Comparison of ENCODE assay signal across 1 cellular context in the genomic region with DNA sequence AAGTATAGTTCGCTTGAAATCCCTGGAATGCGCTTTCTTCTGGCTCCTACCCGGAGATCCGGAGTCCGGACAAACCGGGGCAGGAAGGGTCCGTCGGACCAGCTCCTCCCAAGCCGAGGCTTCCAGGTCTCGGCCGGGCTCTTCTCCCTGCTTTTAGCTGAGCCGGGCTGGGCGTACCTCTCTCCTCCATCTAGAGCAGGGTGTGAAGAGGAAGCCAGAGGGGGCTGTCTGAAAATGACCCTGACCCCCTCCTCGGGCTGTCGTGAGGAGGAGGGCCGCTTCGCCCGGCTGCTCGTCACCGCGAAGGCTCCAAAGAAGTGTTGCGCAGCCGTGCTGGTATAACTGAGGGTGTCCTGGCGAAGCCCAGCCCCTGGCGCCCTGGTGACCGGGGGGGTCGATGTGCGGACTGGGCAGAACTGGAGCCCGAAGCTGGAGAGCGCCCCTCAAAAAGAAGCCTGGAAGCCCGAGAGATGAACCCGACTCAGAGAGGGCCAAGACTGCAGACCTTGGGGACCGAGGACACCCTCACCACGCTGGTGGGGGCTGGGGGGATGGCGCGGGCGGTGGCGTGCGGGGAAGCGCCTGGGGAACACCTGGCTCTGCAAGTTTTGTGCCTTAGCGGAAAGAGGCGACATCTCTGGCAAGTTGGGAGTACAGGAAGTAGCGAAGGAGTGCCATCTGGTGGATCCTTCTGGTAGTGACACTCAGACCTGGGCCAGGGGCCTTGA.
TF ChIP-seq lines count a peak whose summit lies in the region.

No MANE protein-coding gene starts in this region.

TF ChIP-seq in HepG2, 621 proteins besides CTCF, POLR2A, EP300 and RAD21 (continued from another document and continues in another):
- no peak for TF ChIP-seq ATM (IDR thresholded peaks at IDR 0.05; ENCODE audit: borderline replicate concordance)
- no peak for TF ChIP-seq ZNF24 (IDR thresholded peaks at IDR 0.05)
- TF ChIP-seq PAF1 (CRISPR knock-in tag; IDR thresholded peaks at IDR 0.05): no peak
- TF ChIP-seq SOX5 (CRISPR knock-in tag; IDR thresholded peaks at IDR 0.05; ENCODE audit: borderline replicate concordance): 0 out of 2 replicates have a peak, but pooled peaks have one; percentile 15
- no peak; the same call in 1 of the 2 replicates for TF ChIP-seq ZNF546 (CRISPR knock-in tag; conservative IDR thresholded peaks at IDR 0.05)
- TF ChIP-seq, protein P1, sequence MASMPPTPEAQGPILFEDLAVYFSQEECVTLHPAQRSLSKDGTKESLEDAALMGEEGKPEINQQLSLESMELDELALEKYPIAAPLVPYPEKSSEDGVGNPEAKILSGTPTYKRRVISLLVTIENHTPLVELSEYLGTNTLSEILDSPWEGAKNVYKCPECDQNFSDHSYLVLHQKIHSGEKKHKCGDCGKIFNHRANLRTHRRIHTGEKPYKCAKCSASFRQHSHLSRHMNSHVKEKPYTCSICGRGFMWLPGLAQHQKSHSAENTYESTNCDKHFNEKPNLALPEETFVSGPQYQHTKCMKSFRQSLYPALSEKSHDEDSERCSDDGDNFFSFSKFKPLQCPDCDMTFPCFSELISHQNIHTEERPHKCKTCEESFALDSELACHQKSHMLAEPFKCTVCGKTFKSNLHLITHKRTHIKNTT (CRISPR knock-in tag; IDR thresholded peaks at IDR 0.05): no peak
- no peak for TF ChIP-seq ZNF326 (CRISPR knock-in tag; IDR thresholded peaks at IDR 0.05; ENCODE audit: borderline replicate concordance)
- TF ChIP-seq WIZ (CRISPR knock-in tag; IDR thresholded peaks at IDR 0.05): no peak
- TF ChIP-seq ZNF629 (CRISPR knock-in tag; conservative IDR thresholded peaks at IDR 0.05): no peak
- TF ChIP-seq, protein P2, sequence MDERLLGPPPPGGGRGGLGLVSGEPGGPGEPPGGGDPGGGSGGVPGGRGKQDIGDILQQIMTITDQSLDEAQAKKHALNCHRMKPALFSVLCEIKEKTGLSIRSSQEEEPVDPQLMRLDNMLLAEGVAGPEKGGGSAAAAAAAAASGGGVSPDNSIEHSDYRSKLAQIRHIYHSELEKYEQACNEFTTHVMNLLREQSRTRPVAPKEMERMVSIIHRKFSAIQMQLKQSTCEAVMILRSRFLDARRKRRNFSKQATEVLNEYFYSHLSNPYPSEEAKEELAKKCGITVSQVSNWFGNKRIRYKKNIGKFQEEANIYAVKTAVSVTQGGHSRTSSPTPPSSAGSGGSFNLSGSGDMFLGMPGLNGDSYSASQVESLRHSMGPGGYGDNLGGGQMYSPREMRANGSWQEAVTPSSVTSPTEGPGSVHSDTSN (CRISPR knock-in tag; IDR thresholded peaks at IDR 0.05): no peak
- TF ChIP-seq, protein P3, sequence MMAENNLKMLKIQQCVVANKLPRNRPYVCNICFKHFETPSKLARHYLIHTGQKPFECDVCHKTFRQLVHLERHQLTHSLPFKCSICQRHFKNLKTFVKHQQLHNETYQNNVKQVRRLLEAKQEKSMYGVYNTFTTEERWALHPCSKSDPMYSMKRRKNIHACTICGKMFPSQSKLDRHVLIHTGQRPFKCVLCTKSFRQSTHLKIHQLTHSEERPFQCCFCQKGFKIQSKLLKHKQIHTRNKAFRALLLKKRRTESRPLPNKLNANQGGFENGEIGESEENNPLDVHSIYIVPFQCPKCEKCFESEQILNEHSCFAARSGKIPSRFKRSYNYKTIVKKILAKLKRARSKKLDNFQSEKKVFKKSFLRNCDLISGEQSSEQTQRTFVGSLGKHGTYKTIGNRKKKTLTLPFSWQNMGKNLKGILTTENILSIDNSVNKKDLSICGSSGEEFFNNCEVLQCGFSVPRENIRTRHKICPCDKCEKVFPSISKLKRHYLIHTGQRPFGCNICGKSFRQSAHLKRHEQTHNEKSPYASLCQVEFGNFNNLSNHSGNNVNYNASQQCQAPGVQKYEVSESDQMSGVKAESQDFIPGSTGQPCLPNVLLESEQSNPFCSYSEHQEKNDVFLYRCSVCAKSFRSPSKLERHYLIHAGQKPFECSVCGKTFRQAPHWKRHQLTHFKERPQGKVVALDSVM (CRISPR knock-in tag; IDR thresholded peaks at IDR 0.05): no peak
- TF ChIP-seq ZNF501 (CRISPR knock-in tag; IDR thresholded peaks at IDR 0.05): peak; percentile 62; the same call in 1 of the 2 replicates
- TF ChIP-seq SIX4 (CRISPR knock-in tag; IDR thresholded peaks at IDR 0.05): no peak
- no peak for TF ChIP-seq ZNF296 (CRISPR knock-in tag; conservative IDR thresholded peaks at IDR 0.05)
- TF ChIP-seq HCFC1 (IDR thresholded peaks at IDR 0.05; ENCODE audit: low read depth, low read length): no peak
- no peak; the same call in 1 of the 2 replicates for TF ChIP-seq GATAD2A (CRISPR knock-in tag; IDR thresholded peaks at IDR 0.05)
- TF ChIP-seq, protein P4, sequence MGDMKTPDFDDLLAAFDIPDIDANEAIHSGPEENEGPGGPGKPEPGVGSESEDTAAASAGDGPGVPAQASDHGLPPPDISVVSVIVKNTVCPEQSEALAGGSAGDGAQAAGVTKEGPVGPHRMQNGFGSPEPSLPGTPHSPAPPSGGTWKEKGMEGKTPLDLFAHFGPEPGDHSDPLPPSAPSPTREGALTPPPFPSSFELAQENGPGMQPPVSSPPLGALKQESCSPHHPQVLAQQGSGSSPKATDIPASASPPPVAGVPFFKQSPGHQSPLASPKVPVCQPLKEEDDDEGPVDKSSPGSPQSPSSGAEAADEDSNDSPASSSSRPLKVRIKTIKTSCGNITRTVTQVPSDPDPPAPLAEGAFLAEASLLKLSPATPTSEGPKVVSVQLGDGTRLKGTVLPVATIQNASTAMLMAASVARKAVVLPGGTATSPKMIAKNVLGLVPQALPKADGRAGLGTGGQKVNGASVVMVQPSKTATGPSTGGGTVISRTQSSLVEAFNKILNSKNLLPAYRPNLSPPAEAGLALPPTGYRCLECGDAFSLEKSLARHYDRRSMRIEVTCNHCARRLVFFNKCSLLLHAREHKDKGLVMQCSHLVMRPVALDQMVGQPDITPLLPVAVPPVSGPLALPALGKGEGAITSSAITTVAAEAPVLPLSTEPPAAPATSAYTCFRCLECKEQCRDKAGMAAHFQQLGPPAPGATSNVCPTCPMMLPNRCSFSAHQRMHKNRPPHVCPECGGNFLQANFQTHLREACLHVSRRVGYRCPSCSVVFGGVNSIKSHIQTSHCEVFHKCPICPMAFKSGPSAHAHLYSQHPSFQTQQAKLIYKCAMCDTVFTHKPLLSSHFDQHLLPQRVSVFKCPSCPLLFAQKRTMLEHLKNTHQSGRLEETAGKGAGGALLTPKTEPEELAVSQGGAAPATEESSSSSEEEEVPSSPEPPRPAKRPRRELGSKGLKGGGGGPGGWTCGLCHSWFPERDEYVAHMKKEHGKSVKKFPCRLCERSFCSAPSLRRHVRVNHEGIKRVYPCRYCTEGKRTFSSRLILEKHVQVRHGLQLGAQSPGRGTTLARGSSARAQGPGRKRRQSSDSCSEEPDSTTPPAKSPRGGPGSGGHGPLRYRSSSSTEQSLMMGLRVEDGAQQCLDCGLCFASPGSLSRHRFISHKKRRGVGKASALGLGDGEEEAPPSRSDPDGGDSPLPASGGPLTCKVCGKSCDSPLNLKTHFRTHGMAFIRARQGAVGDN (CRISPR knock-in tag; IDR thresholded peaks at IDR 0.05): peak; percentile 85
- no peak for TF ChIP-seq ZFAT (CRISPR knock-in tag; conservative IDR thresholded peaks at IDR 0.05)
- no peak for TF ChIP-seq ZNF143 (CRISPR knock-in tag; IDR thresholded peaks at IDR 0.05)
- TF ChIP-seq ARID2 (CRISPR knock-in tag; IDR thresholded peaks at IDR 0.05; ENCODE audit: borderline replicate concordance): no peak
- TF ChIP-seq ZBTB3 (CRISPR knock-in tag; IDR thresholded peaks at IDR 0.05; ENCODE audit: borderline replicate concordance, low read depth): no peak
- no peak for TF ChIP-seq ZNF761 (CRISPR knock-in tag; conservative IDR thresholded peaks at IDR 0.05)
- TF ChIP-seq, protein P5, sequence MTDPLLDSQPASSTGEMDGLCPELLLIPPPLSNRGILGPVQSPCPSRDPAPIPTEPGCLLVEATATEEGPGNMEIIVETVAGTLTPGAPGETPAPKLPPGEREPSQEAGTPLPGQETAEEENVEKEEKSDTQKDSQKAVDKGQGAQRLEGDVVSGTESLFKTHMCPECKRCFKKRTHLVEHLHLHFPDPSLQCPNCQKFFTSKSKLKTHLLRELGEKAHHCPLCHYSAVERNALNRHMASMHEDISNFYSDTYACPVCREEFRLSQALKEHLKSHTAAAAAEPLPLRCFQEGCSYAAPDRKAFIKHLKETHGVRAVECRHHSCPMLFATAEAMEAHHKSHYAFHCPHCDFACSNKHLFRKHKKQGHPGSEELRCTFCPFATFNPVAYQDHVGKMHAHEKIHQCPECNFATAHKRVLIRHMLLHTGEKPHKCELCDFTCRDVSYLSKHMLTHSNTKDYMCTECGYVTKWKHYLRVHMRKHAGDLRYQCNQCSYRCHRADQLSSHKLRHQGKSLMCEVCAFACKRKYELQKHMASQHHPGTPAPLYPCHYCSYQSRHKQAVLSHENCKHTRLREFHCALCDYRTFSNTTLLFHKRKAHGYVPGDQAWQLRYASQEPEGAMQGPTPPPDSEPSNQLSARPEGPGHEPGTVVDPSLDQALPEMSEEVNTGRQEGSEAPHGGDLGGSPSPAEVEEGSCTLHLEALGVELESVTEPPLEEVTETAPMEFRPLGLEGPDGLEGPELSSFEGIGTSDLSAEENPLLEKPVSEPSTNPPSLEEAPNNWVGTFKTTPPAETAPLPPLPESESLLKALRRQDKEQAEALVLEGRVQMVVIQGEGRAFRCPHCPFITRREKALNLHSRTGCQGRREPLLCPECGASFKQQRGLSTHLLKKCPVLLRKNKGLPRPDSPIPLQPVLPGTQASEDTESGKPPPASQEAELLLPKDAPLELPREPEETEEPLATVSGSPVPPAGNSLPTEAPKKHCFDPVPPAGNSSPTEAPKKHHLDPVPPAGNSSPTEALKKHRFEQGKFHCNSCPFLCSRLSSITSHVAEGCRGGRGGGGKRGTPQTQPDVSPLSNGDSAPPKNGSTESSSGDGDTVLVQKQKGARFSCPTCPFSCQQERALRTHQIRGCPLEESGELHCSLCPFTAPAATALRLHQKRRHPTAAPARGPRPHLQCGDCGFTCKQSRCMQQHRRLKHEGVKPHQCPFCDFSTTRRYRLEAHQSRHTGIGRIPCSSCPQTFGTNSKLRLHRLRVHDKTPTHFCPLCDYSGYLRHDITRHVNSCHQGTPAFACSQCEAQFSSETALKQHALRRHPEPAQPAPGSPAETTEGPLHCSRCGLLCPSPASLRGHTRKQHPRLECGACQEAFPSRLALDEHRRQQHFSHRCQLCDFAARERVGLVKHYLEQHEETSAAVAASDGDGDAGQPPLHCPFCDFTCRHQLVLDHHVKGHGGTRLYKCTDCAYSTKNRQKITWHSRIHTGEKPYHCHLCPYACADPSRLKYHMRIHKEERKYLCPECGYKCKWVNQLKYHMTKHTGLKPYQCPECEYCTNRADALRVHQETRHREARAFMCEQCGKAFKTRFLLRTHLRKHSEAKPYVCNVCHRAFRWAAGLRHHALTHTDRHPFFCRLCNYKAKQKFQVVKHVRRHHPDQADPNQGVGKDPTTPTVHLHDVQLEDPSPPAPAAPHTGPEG (CRISPR knock-in tag; IDR thresholded peaks at IDR 0.05): no peak
- peak; percentile 74; the same call in 1 of the 2 replicates for TF ChIP-seq ZNF274 (CRISPR knock-in tag; IDR thresholded peaks at IDR 0.05)
- TF ChIP-seq, protein P6, sequence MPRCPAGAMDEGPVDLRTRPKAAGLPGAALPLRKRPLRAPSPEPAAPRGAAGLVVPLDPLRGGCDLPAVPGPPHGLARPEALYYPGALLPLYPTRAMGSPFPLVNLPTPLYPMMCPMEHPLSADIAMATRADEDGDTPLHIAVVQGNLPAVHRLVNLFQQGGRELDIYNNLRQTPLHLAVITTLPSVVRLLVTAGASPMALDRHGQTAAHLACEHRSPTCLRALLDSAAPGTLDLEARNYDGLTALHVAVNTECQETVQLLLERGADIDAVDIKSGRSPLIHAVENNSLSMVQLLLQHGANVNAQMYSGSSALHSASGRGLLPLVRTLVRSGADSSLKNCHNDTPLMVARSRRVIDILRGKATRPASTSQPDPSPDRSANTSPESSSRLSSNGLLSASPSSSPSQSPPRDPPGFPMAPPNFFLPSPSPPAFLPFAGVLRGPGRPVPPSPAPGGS (CRISPR knock-in tag; IDR thresholded peaks at IDR 0.05): 0 out of 2 replicates have a peak, but pooled peaks have one; percentile 54
- no peak for TF ChIP-seq ZNF446 (CRISPR knock-in tag; IDR thresholded peaks at IDR 0.05)
- peak; percentile 96 for TF ChIP-seq SMC3 (IDR thresholded peaks at IDR 0.05; ENCODE audit: low read length)
- peak; percentile 25; the same call in 1 of the 2 replicates for TF ChIP-seq YEATS2 (CRISPR knock-in tag; IDR thresholded peaks at IDR 0.05; ENCODE audit: borderline replicate concordance)
- TF ChIP-seq ZSCAN21 (CRISPR knock-in tag; IDR thresholded peaks at IDR 0.05; ENCODE audit: borderline replicate concordance): no peak
- TF ChIP-seq, protein P7, sequence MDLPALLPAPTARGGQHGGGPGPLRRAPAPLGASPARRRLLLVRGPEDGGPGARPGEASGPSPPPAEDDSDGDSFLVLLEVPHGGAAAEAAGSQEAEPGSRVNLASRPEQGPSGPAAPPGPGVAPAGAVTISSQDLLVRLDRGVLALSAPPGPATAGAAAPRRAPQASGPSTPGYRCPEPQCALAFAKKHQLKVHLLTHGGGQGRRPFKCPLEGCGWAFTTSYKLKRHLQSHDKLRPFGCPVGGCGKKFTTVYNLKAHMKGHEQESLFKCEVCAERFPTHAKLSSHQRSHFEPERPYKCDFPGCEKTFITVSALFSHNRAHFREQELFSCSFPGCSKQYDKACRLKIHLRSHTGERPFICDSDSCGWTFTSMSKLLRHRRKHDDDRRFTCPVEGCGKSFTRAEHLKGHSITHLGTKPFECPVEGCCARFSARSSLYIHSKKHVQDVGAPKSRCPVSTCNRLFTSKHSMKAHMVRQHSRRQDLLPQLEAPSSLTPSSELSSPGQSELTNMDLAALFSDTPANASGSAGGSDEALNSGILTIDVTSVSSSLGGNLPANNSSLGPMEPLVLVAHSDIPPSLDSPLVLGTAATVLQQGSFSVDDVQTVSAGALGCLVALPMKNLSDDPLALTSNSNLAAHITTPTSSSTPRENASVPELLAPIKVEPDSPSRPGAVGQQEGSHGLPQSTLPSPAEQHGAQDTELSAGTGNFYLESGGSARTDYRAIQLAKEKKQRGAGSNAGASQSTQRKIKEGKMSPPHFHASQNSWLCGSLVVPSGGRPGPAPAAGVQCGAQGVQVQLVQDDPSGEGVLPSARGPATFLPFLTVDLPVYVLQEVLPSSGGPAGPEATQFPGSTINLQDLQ (CRISPR knock-in tag; IDR thresholded peaks at IDR 0.05): peak; percentile 84
- TF ChIP-seq SOX13 (IDR thresholded peaks at IDR 0.05): no peak
- no peak for TF ChIP-seq SOX13 (CRISPR knock-in tag; conservative IDR thresholded peaks at IDR 0.05 in 1 of 2, IDR thresholded peaks at IDR 0.05 in 1 of 2)
- TF ChIP-seq ZNF562 (CRISPR knock-in tag; IDR thresholded peaks at IDR 0.05; ENCODE audit: borderline replicate concordance): no peak
